ENCODE assay signal across 19 cellular contexts in genomic region chr4:93879919-93880318, GRCh38. TPM values are rescaled to one million over a fixed set of nuclear protein-coding genes. Genes with fewer than 3 reads are reported as not detected.
DNase-seq lines count a peak whose midpoint lies in the region; ATAC-seq lines count a peak whose summit lies in the region.
"Had no signal": no experiment of that assay in that cellular context is flagged by ENCODE, and none has a peak within 500 bp of the region (broad histone marks: within the 10 kb centered on the region; RNA-seq: fewer than 3 reads in every experiment).

No MANE protein-coding gene starts in this region.

- ATAC-seq in GM18870 (IDR thresholded peaks at IDR 0.05; ENCODE audit: unreplicated experiment) (peak; percentile 79), GM21515 (IDR thresholded peaks at IDR 0.05; ENCODE audit: unreplicated experiment) (peak; percentile 55), HG02938 (IDR thresholded peaks at IDR 0.05; ENCODE audit: unreplicated experiment) (peak; percentile 97), HG03521 (IDR thresholded peaks at IDR 0.05; ENCODE audit: unreplicated experiment) (peak; percentile 77)

- no peaks in the 10 kb centered on the region for H3K9me3 Mint-ChIP-seq in activated T-helper 2 cell treated with anti-CD3 and anti-CD28 coated beads, Interferon-gamma antibody, Interleukin-2, Interleukin-4, amounts not matched to agents 10 μg/mL and 5 μg/mL and 100 μg/mL, durations not matched to agents 14 hours and 24 hours and 36 hours
- H3K9me3 Mint-ChIP-seq: neural crest cell had no signal

- H3K36me3 Mint-ChIP-seq in activated T-helper 2 cell treated with anti-CD3 and anti-CD28 coated beads, Interferon-gamma antibody, Interleukin-2, Interleukin-4, amounts not matched to agents 10 μg/mL and 5 μg/mL and 100 μg/mL, durations not matched to agents 14 hours and 24 hours and 36 hours (ENCODE audit: low read depth) = no peaks in the 10 kb centered on the region
- H3K36me3 Mint-ChIP-seq: activated naive CD4-positive, alpha-beta T cell treated with anti-CD3 and anti-CD28 coated beads, Interleukin-2, amount 50 U/mL, for 24 hours had no signal

- H3K27ac Mint-ChIP-seq in activated T-helper 2 cell treated with anti-CD3 and anti-CD28 coated beads, Interferon-gamma antibody, Interleukin-2, Interleukin-4, amounts not matched to agents 10 μg/mL and 5 μg/mL and 100 μg/mL, durations not matched to agents 14 hours and 24 hours and 36 hours = no peak overlapping the region
- H3K27ac Mint-ChIP-seq: activated naive CD4-positive, alpha-beta T cell treated with anti-CD3 and anti-CD28 coated beads, Interleukin-2, amount 50 U/mL, for 24 hours had no signal

- no peaks in the 10 kb centered on the region for H3K4me1 Mint-ChIP-seq in activated T-helper 2 cell treated with anti-CD3 and anti-CD28 coated beads, Interferon-gamma antibody, Interleukin-2, Interleukin-4, amounts not matched to agents 10 μg/mL and 5 μg/mL and 100 μg/mL, durations not matched to agents 14 hours and 24 hours and 36 hours (ENCODE audit: low read depth)
- H3K4me1 Mint-ChIP-seq: activated naive CD4-positive, alpha-beta T cell treated with anti-CD3 and anti-CD28 coated beads, Interleukin-2, amount 50 U/mL, for 24 hours; neural crest cell had no signal

- no peaks in the 10 kb centered on the region for H3K27me3 Mint-ChIP-seq in activated T-helper 2 cell treated with anti-CD3 and anti-CD28 coated beads, Interferon-gamma antibody, Interleukin-2, Interleukin-4, amounts not matched to agents 10 μg/mL and 5 μg/mL and 100 μg/mL, durations not matched to agents 14 hours and 24 hours and 36 hours (ENCODE audit: low read depth)
- H3K27me3 Mint-ChIP-seq: activated naive CD4-positive, alpha-beta T cell treated with anti-CD3 and anti-CD28 coated beads, Interleukin-2, amount 50 U/mL, for 24 hours had no signal

- H3K4me3 Mint-ChIP-seq in activated T-helper 2 cell treated with anti-CD3 and anti-CD28 coated beads, Interferon-gamma antibody, Interleukin-2, Interleukin-4, amounts not matched to agents 10 μg/mL and 5 μg/mL and 100 μg/mL, durations not matched to agents 14 hours and 24 hours and 36 hours (ENCODE audit: low read depth) = no peak overlapping the region
- H3K4me3 Mint-ChIP-seq: activated naive CD4-positive, alpha-beta T cell treated with anti-CD3 and anti-CD28 coated beads, Interleukin-2, amount 50 U/mL, for 24 hours; neural crest cell had no signal

- intact Hi-C loops in activated T-helper 2 cell treated with anti-CD3 and anti-CD28 coated beads, Interferon-gamma antibody, Interleukin-2, Interleukin-4, amounts not matched to agents 10 μg/mL and 5 μg/mL and 100 μg/mL, durations not matched to agents 14 hours and 24 hours and 36 hours (cut with micrococcal nuclease) = no loop called here

- no peak for DNase-seq in activated T-helper 2 cell treated with anti-CD3 and anti-CD28 coated beads, Interferon-gamma antibody, Interleukin-2, Interleukin-4, amounts not matched to agents 10 μg/mL and 5 μg/mL and 100 μg/mL, durations not matched to agents 14 hours and 24 hours and 36 hours (ENCODE audit: low spot score)
- no peak for DNase-seq in activated CD4-positive, alpha-beta T cell treated with anti-CD3 and anti-CD28 coated beads for 48 hours
- DNase-seq in OCI-M2 (lab: John Stamatoyannopoulos, UW; ENCODE audit: unreplicated experiment) (no peak), middle frontal gyrus (ENCODE audit: extremely low spot score, low spot score) (no peak)
- DNase-seq: foreskin fibroblast; KG1; NCI-H1436 treated with DMSO at 0.1 percent for 48 hours; stimulated activated CD4-positive, alpha-beta T cell treated with anti-CD3 and anti-CD28 coated beads, Interleukin-1b, Interleukin-23, amount 100 ng/mL, for 48 hours; upper lobe of left lung had no signal

RNA-seq across cellular contexts. Expression of gene ATOH1, which starts 51.4 kb away (rescaled TPM):
- total RNA-seq in activated T-helper 2 cell treated with anti-CD3 and anti-CD28 coated beads, Interferon-gamma antibody, Interleukin-2, Interleukin-4, amounts not matched to agents 10 μg/mL and 5 μg/mL and 100 μg/mL, durations not matched to agents 14 hours and 24 hours and 36 hours = not detected in 2 replicates
- total RNA-seq: bronchial epithelial cell, lung microvascular endothelial cell, NCI-H460, neural crest cell, OCI-LY7, upper lobe of left lung had no signal
